ENCODE assay signal across 18 cellular contexts in genomic region chr4:170476351-170476750, GRCh38.
A peak's percentile ranks its signal among the peaks of the same experiment; 100 is the strongest.
DNase-seq lines count a peak whose midpoint lies in the region; ATAC-seq and TF ChIP-seq lines count a peak whose summit lies in the region.
"Had no signal": no experiment of that assay in that cellular context is flagged by ENCODE, and none has a peak within 500 bp of the region (broad histone marks: within the 10 kb centered on the region; RNA-seq: fewer than 3 reads in every experiment).

No MANE protein-coding gene starts in this region.

- TF ChIP-seq CTCF in neural crest cell (conservative IDR thresholded peaks at IDR 0.05): no peak

- ATAC-seq in GM19463 (IDR thresholded peaks at IDR 0.05; ENCODE audit: unreplicated experiment): no peak
- ATAC-seq: A549, Right ventricle myocardium inferior had no signal

- H3K27me3 Mint-ChIP-seq in neural crest cell (ENCODE audit: low read depth): no peaks in the 10 kb centered on the region

- no peaks in the 10 kb centered on the region for H3K36me3 Mint-ChIP-seq in neural crest cell (ENCODE audit: low read depth)

- H3K4me3 Mint-ChIP-seq in neural crest cell: no peak overlapping the region

- peak overlapping the region; percentile 79 for H3K27ac Mint-ChIP-seq in neural crest cell (ENCODE audit: unreplicated experiment)

- DNase-seq in EL (peak; percentile 25), NCI-H69 (lab: John Stamatoyannopoulos, UW) (peak; percentile 1), amniotic epithelial cell (ENCODE audit: low read depth) (peak; percentile 78), neural crest cell (ENCODE audit: low read depth, low spot score) (no peak), putamen (ENCODE audit: low spot score) (no peak), NCI-H2196 (lab: John Stamatoyannopoulos, UW; ENCODE audit: unreplicated experiment) (no peak), NCI-H1694 treated with DMSO at 0.1 percent for 48 hours (lab: John Stamatoyannopoulos, UW) (no peak)
- DNase-seq: COR-L47, DMS153, NCI-H1105 treated with DMSO at 0.1 percent for 48 hours, NCI-H187, NCI-H446 treated with DMSO at 0.1 percent for 48 hours, NCI-H774, Peyer's patch, SK-N-SH had no signal

- H3K9me3 Mint-ChIP-seq in neural crest cell: peaks cover 3% of the 10 kb centered on the region

- H3K4me1 Mint-ChIP-seq in neural crest cell: no peaks in the 10 kb centered on the region

Comparison
In these comparisons a context has a peak if more than half of its experiments do, and no peak if none do; other contexts are left out.
1. DNase-seq: peak in EL (single experiment), NCI-H69 (single experiment) and amniotic epithelial cell (single experiment); none in neural crest cell (single experiment), putamen (single experiment), NCI-H2196 (single experiment) and NCI-H1694 treated with DMSO at 0.1 percent for 48 hours (single experiment).